Comparison of ENCODE assay signal across 1 cellular context in genomic region chr7:20797174-20798080, GRCh38.
TF ChIP-seq lines count a peak whose summit lies in the region.

No MANE protein-coding gene starts in this region.

TF ChIP-seq in WTC11, 78 proteins besides CTCF, POLR2A, EP300 and RAD21 (continued from another document):
- TF ChIP-seq PRDM15 (CRISPR knock-in tag; IDR thresholded peaks at IDR 0.05) (no peak), E2F1 (CRISPR knock-in tag; IDR thresholded peaks at IDR 0.05) (no peak), GABPB1 (CRISPR knock-in tag; IDR thresholded peaks at IDR 0.05) (no peak), IRF2 (CRISPR knock-in tag; IDR thresholded peaks at IDR 0.05; ENCODE audit: borderline replicate concordance, low read depth) (no peak), ETV6 (CRISPR knock-in tag; IDR thresholded peaks at IDR 0.05) (0 out of 2 replicates have a peak, but pooled peaks have one; percentile 17), CREM (CRISPR knock-in tag; IDR thresholded peaks at IDR 0.05) (no peak), PREB (CRISPR knock-in tag; IDR thresholded peaks at IDR 0.05; ENCODE audit: borderline replicate concordance) (no peak), PRRX2 (CRISPR knock-in tag; IDR thresholded peaks at IDR 0.05) (no peak), ZNF416 (CRISPR knock-in tag; IDR thresholded peaks at IDR 0.05) (no peak), TEAD1 (CRISPR knock-in tag; IDR thresholded peaks at IDR 0.05) (no peak)
- TF ChIP-seq, protein P1, sequence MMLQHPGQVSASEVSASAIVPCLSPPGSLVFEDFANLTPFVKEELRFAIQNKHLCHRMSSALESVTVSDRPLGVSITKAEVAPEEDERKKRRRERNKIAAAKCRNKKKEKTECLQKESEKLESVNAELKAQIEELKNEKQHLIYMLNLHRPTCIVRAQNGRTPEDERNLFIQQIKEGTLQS (CRISPR knock-in tag; conservative IDR thresholded peaks at IDR 0.05): no peak
- TF ChIP-seq, protein P2, sequence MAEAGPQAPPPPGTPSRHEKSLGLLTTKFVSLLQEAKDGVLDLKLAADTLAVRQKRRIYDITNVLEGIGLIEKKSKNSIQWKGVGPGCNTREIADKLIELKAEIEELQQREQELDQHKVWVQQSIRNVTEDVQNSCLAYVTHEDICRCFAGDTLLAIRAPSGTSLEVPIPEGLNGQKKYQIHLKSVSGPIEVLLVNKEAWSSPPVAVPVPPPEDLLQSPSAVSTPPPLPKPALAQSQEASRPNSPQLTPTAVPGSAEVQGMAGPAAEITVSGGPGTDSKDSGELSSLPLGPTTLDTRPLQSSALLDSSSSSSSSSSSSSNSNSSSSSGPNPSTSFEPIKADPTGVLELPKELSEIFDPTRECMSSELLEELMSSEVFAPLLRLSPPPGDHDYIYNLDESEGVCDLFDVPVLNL (CRISPR knock-in tag; IDR thresholded peaks at IDR 0.05; ENCODE audit: borderline replicate concordance, low read depth): no peak
